In genomic region chr6:108592371-108593337, GRCh38 we compare ENCODE assay signal across 8 cellular contexts. TPM values are rescaled to one million over a fixed set of nuclear protein-coding genes. Genes with fewer than 3 reads are reported as not detected.
DNase-seq lines count a peak whose midpoint lies in the region; ATAC-seq and TF ChIP-seq lines count a peak whose summit lies in the region.

No MANE protein-coding gene starts in this region.

- H3K27me3 ChIP-seq in AG04450 (ENCODE audit: control insufficient read depth, insufficient read depth, low read length) (no peaks in the 10 kb centered on the region), SJSA1 (replicated peaks) (no peaks in the 10 kb centered on the region), brain microvascular endothelial cell (replicated peaks) (no peaks in the 10 kb centered on the region), thymus (ENCODE audit: control insufficient read depth, insufficient read depth) (no peaks in the 10 kb centered on the region)

- CTCF ChIA-PET in AG04450 (lab: Charles Lee) = interaction anchor here (0.5 kb wide), 1 partner anchor 19 kb away, joined by 3 read pairs; no protein-coding TSS in a partner anchor

- intact Hi-C loops in mucosa of descending colon (cut with DNase I, micrococcal nuclease) = no loop called here

- H3K36me3 ChIP-seq in SJSA1 = 0 out of 2 replicates have a peak, but pooled peaks cover 3% of the 10 kb centered on the region
- H3K36me3 ChIP-seq in brain microvascular endothelial cell (replicated peaks) = no peaks in the 10 kb centered on the region
- no peaks in the 10 kb centered on the region for H3K36me3 ChIP-seq in mucosa of descending colon (ENCODE audit: low read depth)
- H3K36me3 ChIP-seq in thymus (ENCODE audit: control insufficient read depth, insufficient read depth) = no peaks in the 10 kb centered on the region

- H3K4me1 ChIP-seq in SJSA1 (replicated peaks) (peaks cover 54% of the 10 kb centered on the region), mucosa of descending colon (ENCODE audit: low read depth) (peaks cover 60% of the 10 kb centered on the region), thymus (ENCODE audit: control insufficient read depth, insufficient read depth, low read length) (peaks cover 48% of the 10 kb centered on the region)

- in situ Hi-C loops in brain microvascular endothelial cell (cut with HindIII; ENCODE audit: low pct_ligation_motif_present, low sequenced_read_pairs) = no loop called here

- H3K27ac ChIP-seq in AG04450 (ENCODE audit: low read depth, low read length) (peak overlapping the region; percentile 21), SJSA1 (peak overlapping the region; percentile 22), brain microvascular endothelial cell (no peak overlapping the region), thymus (ENCODE audit: low read depth) (peak overlapping the region; percentile 87)

- ATAC-seq in GM18873 (IDR thresholded peaks at IDR 0.05; ENCODE audit: low FRiP score, unreplicated experiment) (peak; percentile 78), HG03103 (IDR thresholded peaks at IDR 0.05; ENCODE audit: low read depth, unreplicated experiment) (peak; percentile 89), mucosa of descending colon (peak; percentile 28)

- H3K4me3 ChIP-seq in AG04450 (ENCODE audit: low read depth, low read length) = no peak overlapping the region
- no peak overlapping the region for H3K4me3 ChIP-seq in SJSA1
- H3K4me3 ChIP-seq in brain microvascular endothelial cell (ENCODE audit: low read depth, low read length) = no peak overlapping the region
- no peak overlapping the region for H3K4me3 ChIP-seq in mucosa of descending colon
- no peak overlapping the region for H3K4me3 ChIP-seq in thymus (ENCODE audit: low read length)

- DNase-seq in AG04450 (ENCODE audit: low read depth, low spot score) (no peak), SJSA1 (ENCODE audit: low read depth in 1 of 2, low spot score in 2 of 2) (peak in 1 of 2 experiments; percentile 41), brain microvascular endothelial cell (peak; percentile 37), mucosa of descending colon (peak in 1 of 3 donors; percentile 47), DMS153 (lab: John Stamatoyannopoulos, UW) (no peak)

- H3K9me3 ChIP-seq in AG04450 (ENCODE audit: control insufficient read depth, insufficient read depth, low read length) (no peaks in the 10 kb centered on the region), SJSA1 (replicated peaks) (no peaks in the 10 kb centered on the region), mucosa of descending colon (no peaks in the 10 kb centered on the region), thymus (ENCODE audit: control insufficient read depth) (no peaks in the 10 kb centered on the region)

- WGBS in thymus = 16% methylated on average over 10 of the region's 10 CpGs

- POLR2A ChIA-PET in AG04450 (lab: Yijun Ruan, JAX) = interaction anchor here (0.5 to 2.0 kb wide), 4 partner anchors 32 to 59 kb away, joined by 3 to 12 read pairs (median 6); partner anchors contain the start of gene FOXO3

- no peak for TF ChIP-seq CTCF in AG04450 (IDR thresholded peaks at IDR 0.05; ENCODE audit: low read depth, low read length)
- TF ChIP-seq CTCF in brain microvascular endothelial cell (IDR thresholded peaks at IDR 0.05; ENCODE audit: low read depth, low read length, missing control alignments) = no peak
- no peak for TF ChIP-seq CTCF in mucosa of descending colon (IDR thresholded peaks at IDR 0.05)

RNA-seq across cellular contexts. Expression of gene FOXO3, which starts 31.9 kb away (rescaled TPM):
- polyA plus RNA-seq in AG04450 (2011; rRNA removed) (32.7 and 36.7 TPM in 2 replicates), thymus (33.6 TPM)
- polyA minus RNA-seq in AG04450 (2011; rRNA and poly(A)+ RNA removed) = 136 and 171 TPM in 2 replicates
- total RNA-seq in SJSA1 (2014; rRNA removed; shearing (Covaris generic)) = 15.3 and 20.4 TPM in 2 replicates
- total RNA-seq in mucosa of descending colon = 10 to 100 TPM; 52.4 to 60.4 (median 60.1) TPM

Comparison
In these comparisons a context has a peak if more than half of its experiments do, and no peak if none do; other contexts are left out.
1. ATAC-seq: peak in every context shown above with its lines; median percentile 89 in HG03103; 78 in GM18873; 28 in mucosa of descending colon.